In the genomic region with DNA sequence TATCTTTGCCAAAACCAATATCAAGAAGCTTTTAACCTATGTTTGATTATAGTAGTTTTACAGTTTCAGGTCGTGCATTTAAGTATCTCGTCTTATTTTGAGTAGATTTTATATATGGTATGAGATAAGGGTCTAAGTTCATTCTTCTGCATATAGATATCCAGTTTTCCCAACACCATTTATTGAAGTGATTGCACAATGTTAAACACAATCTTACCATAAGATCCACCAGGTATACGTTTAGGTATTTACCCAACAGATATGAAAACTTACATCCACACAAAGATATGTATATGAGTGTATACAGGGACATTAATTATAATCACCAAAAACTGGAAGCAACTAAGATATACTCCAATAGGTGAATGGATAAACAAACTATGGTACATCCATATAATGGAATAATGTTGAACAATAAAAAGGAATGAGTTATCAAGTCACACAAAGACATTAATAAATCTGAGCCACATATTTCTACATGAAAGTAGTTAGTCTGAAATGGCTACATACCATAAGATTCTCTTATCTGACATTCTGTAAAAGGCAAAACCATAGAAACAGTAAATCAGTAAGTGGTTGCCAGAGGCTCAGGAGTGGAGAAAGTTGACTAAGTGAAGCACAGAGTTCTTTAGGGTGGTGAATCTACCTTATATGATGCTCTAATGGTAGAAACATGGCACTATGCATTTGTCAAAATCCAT, we compare ENCODE assay signal across 33 cellular contexts.
"Had no signal": no experiment of that assay in that cellular context is flagged by ENCODE, and none has a peak within 500 bp of the region (broad histone marks: within the 10 kb centered on the region; RNA-seq: fewer than 3 reads in every experiment).

No MANE protein-coding gene starts in this region.

- H3K4me3 ChIP-seq: adrenal gland, breast epithelium, MG63 had no signal

- H3K9me3 ChIP-seq: adrenal gland, breast epithelium, MG63 had no signal

- H3K4me1 ChIP-seq: adrenal gland, breast epithelium had no signal

- H3K36me3 ChIP-seq: adrenal gland, breast epithelium, MG63, WERI-Rb-1 had no signal

- ATAC-seq: activated CD8-positive, alpha-beta T cell treated with anti-CD3 and anti-CD28 coated beads for 36 hours; activated naive CD4-positive, alpha-beta T cell treated with anti-CD3 and anti-CD28 coated beads, Interleukin-2, amount 50 U/mL, for 72 hours; activated T-cell treated with anti-CD3 and anti-CD28 coated beads, Interleukin-2, amount 50 U/mL, for 72 hours; activated T-helper 17 cell treated with anti-CD3 and anti-CD28 coated beads, Interleukin-2, amount 50 U/mL, for 72 hours; PC-3; Right ventricle myocardium inferior had no signal

- DNase-seq: activated CD4-positive, alpha-beta T cell treated with anti-CD3 and anti-CD28 coated beads for 1 hour; activated CD4-positive, alpha-beta T cell treated with anti-CD3 and anti-CD28 coated beads for 48 hours; activated CD4-positive, CD25-positive, alpha-beta regulatory T cell; activated CD8-positive, alpha-beta T cell treated with anti-CD3 and anti-CD28 coated beads for 36 hours; activated gamma-delta T cell; activated naive CD4-positive, alpha-beta T cell treated with Interleukin-2 at 50 U/mL for 16 hours; activated T-cell treated with anti-CD3 and anti-CD28 coated beads, Interleukin-2, amount 50 U/mL, for 1 hour; activated T-cell treated with anti-CD3 and anti-CD28 coated beads, Interleukin-2, amount 50 U/mL, for 72 hours; adrenal gland; anterior cingulate cortex; Kasumi-1; KG1; MG63; NCI-H1048; NCI-H1105 treated with DMSO at 0.1 percent for 48 hours; NCI-H1436; NCI-H1694; NCI-H1930; NCI-H2081 treated with DMSO at 0.1 percent for 48 hours; NCI-H345; NCI-H510A; NCI-H526; NCI-H748 treated with DMSO at 0.1 percent for 48 hours; NK-92 treated with Interleukin-12 subunit alpha and Interleukin-12 subunit beta, amount 100 ng/mL, for 24 hours; PC-3; SIG-M5; T1000; WERI-Rb-1 had no signal

- H3K27me3 ChIP-seq: adrenal gland, breast epithelium, MG63 had no signal

- H3K27ac ChIP-seq: adrenal gland, breast epithelium, RWPE1, WERI-Rb-1 had no signal
